In the genomic region with DNA sequence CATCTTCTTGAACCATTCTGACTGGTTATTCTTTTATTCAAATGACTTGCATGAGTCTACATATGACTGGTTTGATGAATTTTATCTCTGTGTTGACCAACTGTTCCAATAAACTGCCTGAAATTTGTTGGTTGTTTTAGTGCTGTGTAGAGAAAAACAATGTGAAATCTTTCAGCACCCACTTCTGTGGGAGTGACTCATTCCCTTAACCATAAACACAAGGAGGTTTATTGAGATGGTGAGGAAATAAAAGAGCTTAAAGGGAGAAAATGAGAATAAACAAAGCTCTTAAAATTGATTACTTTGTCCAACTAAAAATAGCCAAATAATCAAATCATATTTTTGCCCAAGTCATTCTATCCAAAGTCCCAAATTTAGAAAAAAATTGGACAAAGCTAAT, we compare ENCODE assay signal across 18 cellular contexts.
DNase-seq lines count a peak whose midpoint lies in the region; ATAC-seq and TF ChIP-seq lines count a peak whose summit lies in the region.
"Had no signal": no experiment of that assay in that cellular context is flagged by ENCODE, and none has a peak within 500 bp of the region (broad histone marks: within the 10 kb centered on the region; RNA-seq: fewer than 3 reads in every experiment).

No MANE protein-coding gene starts in this region.

- ATAC-seq in SK-N-SH treated with all-trans-retinoic acid at 6 μM for 48 hours, result no peak
- ATAC-seq in activated CD8-positive, alpha-beta T cell treated with anti-CD3 and anti-CD28 coated beads for 36 hours, result no peak
- ATAC-seq: activated T-cell treated with anti-CD3 and anti-CD28 coated beads, Interleukin-2, amount 50 U/mL, for 4 hours; CD8-positive, alpha-beta T cell; GM23338; natural killer cell; stimulated activated naive B cell treated with anti-CD40 and anti-IgM and Interleukin-4, amounts not matched to agents 10 μg/mL and 1 μg/mL and 100 μg/mL, for 72 hours had no signal

- DNase-seq in DMS53 (lab: John Stamatoyannopoulos, UW) (peak; percentile 18), DMS53 treated with DMSO at 0.1 percent for 48 hours (lab: John Stamatoyannopoulos, UW; ENCODE audit: unreplicated experiment) (no peak), fibroblast of peridontal ligament (ENCODE audit: extremely low read depth) (peak; percentile 82), stromal cell of bone marrow (ENCODE audit: low read depth) (peak; percentile 42), DMS153 treated with DMSO at 0.1 percent for 48 hours (lab: John Stamatoyannopoulos, UW; ENCODE audit: unreplicated experiment) (no peak), DMS79 treated with DMSO at 0.1 percent for 48 hours (lab: John Stamatoyannopoulos, UW) (no peak)
- DNase-seq in activated CD8-positive, alpha-beta T cell treated with anti-CD3 and anti-CD28 coated beads for 36 hours, result no peak
- DNase-seq: activated T-cell treated with anti-CD3 and anti-CD28 coated beads, Interleukin-2, amount 50 U/mL, for 4 hours; CD8-positive, alpha-beta T cell; effector memory CD4-positive, alpha-beta T cell; natural killer cell; NCI-H1694 treated with DMSO at 0.1 percent for 48 hours; NCI-H510A treated with DMSO at 0.1 percent for 48 hours; stimulated activated naive B cell treated with anti-CD40 and anti-IgM and Interleukin-4, amounts not matched to agents 10 μg/mL and 1 μg/mL and 100 μg/mL, for 72 hours; transverse colon had no signal

- POLR2A ChIA-PET in activated CD8-positive, alpha-beta T cell treated with anti-CD3 and anti-CD28 coated beads for 36 hours (lab: Charles Lee), result no interaction called here

- H3K4me3 Mint-ChIP-seq in activated CD8-positive, alpha-beta T cell treated with anti-CD3 and anti-CD28 coated beads for 36 hours, result no peak overlapping the region
- H3K4me3 Mint-ChIP-seq: activated naive CD4-positive, alpha-beta T cell treated with anti-CD3 and anti-CD28 coated beads, Interleukin-2, amount 50 U/mL, for 24 hours; activated T-cell treated with anti-CD3 and anti-CD28 coated beads, Interleukin-2, amount 50 U/mL, for 4 hours; CD8-positive, alpha-beta T cell; GM23338; natural killer cell; stimulated activated naive B cell treated with anti-CD40 and anti-IgM and Interleukin-4, amounts not matched to agents 10 μg/mL and 1 μg/mL and 100 μg/mL, for 72 hours had no signal

- CTCF ChIA-PET in activated CD8-positive, alpha-beta T cell treated with anti-CD3 and anti-CD28 coated beads for 36 hours (lab: Charles Lee), result no interaction called here

- no peaks in the 10 kb centered on the region for H3K9me3 Mint-ChIP-seq in activated CD8-positive, alpha-beta T cell treated with anti-CD3 and anti-CD28 coated beads for 36 hours
- H3K9me3 Mint-ChIP-seq: activated naive CD4-positive, alpha-beta T cell treated with anti-CD3 and anti-CD28 coated beads, Interleukin-2, amount 50 U/mL, for 24 hours; CD8-positive, alpha-beta T cell; GM23338; stimulated activated naive B cell treated with anti-CD40 and anti-IgM and Interleukin-4, amounts not matched to agents 10 μg/mL and 1 μg/mL and 100 μg/mL, for 72 hours had no signal

- TF ChIP-seq CTCF in activated CD8-positive, alpha-beta T cell treated with anti-CD3 and anti-CD28 coated beads for 36 hours (IDR thresholded peaks at IDR 0.05), result no peak

- no peaks in the 10 kb centered on the region for H3K4me1 Mint-ChIP-seq in activated CD8-positive, alpha-beta T cell treated with anti-CD3 and anti-CD28 coated beads for 36 hours (ENCODE audit: low read depth)
- H3K4me1 Mint-ChIP-seq: activated naive CD4-positive, alpha-beta T cell treated with anti-CD3 and anti-CD28 coated beads, Interleukin-2, amount 50 U/mL, for 24 hours; GM23338; natural killer cell; stimulated activated naive B cell treated with anti-CD40 and anti-IgM and Interleukin-4, amounts not matched to agents 10 μg/mL and 1 μg/mL and 100 μg/mL, for 72 hours had no signal

- no peaks in the 10 kb centered on the region for H3K27me3 Mint-ChIP-seq in activated CD8-positive, alpha-beta T cell treated with anti-CD3 and anti-CD28 coated beads for 36 hours
- H3K27me3 Mint-ChIP-seq: activated naive CD4-positive, alpha-beta T cell treated with anti-CD3 and anti-CD28 coated beads, Interleukin-2, amount 50 U/mL, for 24 hours; stimulated activated naive B cell treated with anti-CD40 and anti-IgM and Interleukin-4, amounts not matched to agents 10 μg/mL and 1 μg/mL and 100 μg/mL, for 72 hours had no signal

- intact Hi-C loops in activated CD8-positive, alpha-beta T cell treated with anti-CD3 and anti-CD28 coated beads for 36 hours (cut with micrococcal nuclease), result no loop called here

- no peaks in the 10 kb centered on the region for H3K36me3 Mint-ChIP-seq in activated CD8-positive, alpha-beta T cell treated with anti-CD3 and anti-CD28 coated beads for 36 hours (ENCODE audit: low read depth)
- H3K36me3 Mint-ChIP-seq: activated naive CD4-positive, alpha-beta T cell treated with anti-CD3 and anti-CD28 coated beads, Interleukin-2, amount 50 U/mL, for 24 hours; CD8-positive, alpha-beta T cell; natural killer cell; stimulated activated naive B cell treated with anti-CD40 and anti-IgM and Interleukin-4, amounts not matched to agents 10 μg/mL and 1 μg/mL and 100 μg/mL, for 72 hours had no signal

- no peak overlapping the region for H3K27ac Mint-ChIP-seq in activated CD8-positive, alpha-beta T cell treated with anti-CD3 and anti-CD28 coated beads for 36 hours
- H3K27ac Mint-ChIP-seq: activated naive CD4-positive, alpha-beta T cell treated with anti-CD3 and anti-CD28 coated beads, Interleukin-2, amount 50 U/mL, for 24 hours; CD8-positive, alpha-beta T cell; GM23338; natural killer cell; stimulated activated naive B cell treated with anti-CD40 and anti-IgM and Interleukin-4, amounts not matched to agents 10 μg/mL and 1 μg/mL and 100 μg/mL, for 72 hours had no signal

TF ChIP-seq in SK-N-SH treated with all-trans-retinoic acid at 6 μM for 48 hours, 23 proteins besides CTCF, POLR2A, EP300 and RAD21:
- TF ChIP-seq ZC3H10 (CRISPR knock-in tag; IDR thresholded peaks at IDR 0.05), result 0 out of 2 replicates have a peak, but pooled peaks have one; percentile 3
- no peak for TF ChIP-seq GLIS3 (CRISPR knock-in tag; IDR thresholded peaks at IDR 0.05)

Comparison
In these comparisons a context has a peak if more than half of its experiments do, and no peak if none do; other contexts are left out.
1. DNase-seq: peak in DMS53 (single experiment), fibroblast of peridontal ligament (single experiment) and stromal cell of bone marrow (single experiment); none in DMS53 treated with DMSO at 0.1 percent for 48 hours (single experiment), DMS153 treated with DMSO at 0.1 percent for 48 hours (single experiment), activated CD8-positive, alpha-beta T cell treated with anti-CD3 and anti-CD28 coated beads for 36 hours (single experiment) and DMS79 treated with DMSO at 0.1 percent for 48 hours (single experiment).